22 cellular contexts compared by ENCODE assay signal in the genomic region with DNA sequence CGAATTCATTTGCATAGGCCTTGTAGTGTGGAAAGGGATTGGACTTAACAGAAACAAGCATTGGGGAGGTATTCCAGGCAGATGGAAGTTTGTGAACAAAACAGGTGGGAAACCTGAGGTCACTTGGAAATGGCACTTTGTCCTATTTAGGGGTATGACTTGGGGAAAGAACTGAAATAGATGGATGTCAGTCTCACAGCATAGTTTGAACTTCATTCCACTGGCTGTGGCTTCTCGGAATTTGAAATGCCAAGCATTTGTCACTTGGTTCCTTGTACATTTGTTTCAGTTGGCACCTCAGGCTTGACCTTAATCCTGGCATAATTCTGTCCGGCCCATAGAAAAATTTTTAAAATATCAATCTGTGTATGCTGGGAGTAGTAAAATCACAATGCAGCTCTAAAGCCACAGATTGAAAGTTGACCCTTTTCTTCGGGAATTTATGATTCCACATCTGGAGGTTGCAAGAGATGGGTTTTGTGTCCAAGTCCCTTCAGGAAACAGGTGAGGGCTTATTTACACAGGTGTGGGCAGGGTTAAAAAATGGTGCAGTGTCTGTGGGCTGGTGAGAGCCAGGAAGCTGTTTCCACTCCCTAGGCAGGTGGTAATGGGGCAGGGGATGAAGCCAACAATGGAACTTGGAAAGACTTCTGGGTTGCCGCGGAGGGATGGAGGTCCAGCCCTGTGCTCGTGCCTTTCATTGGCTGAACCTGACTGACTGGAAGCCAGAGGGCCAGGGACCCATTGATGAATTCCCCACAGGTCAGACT. TPM values are rescaled to one million over a fixed set of nuclear protein-coding genes. Genes with fewer than 3 reads are reported as not detected.
A peak's percentile ranks its signal among the peaks of the same experiment; 100 is the strongest.
DNase-seq lines count a peak whose midpoint lies in the region; TF ChIP-seq lines count a peak whose summit lies in the region.
"Had no signal": no experiment of that assay in that cellular context is flagged by ENCODE, and none has a peak within 500 bp of the region (broad histone marks: within the 10 kb centered on the region; RNA-seq: fewer than 3 reads in every experiment).

No MANE protein-coding gene starts in this region.

- DNase-seq in DMS53 (lab: John Stamatoyannopoulos, UW), result peak; percentile 54
- DNase-seq in DMS53 treated with DMSO at 0.1 percent for 48 hours (lab: John Stamatoyannopoulos, UW; ENCODE audit: unreplicated experiment), result no peak
- peak; percentile 27 for DNase-seq in COLO668 (lab: John Stamatoyannopoulos, UW; ENCODE audit: unreplicated experiment)
- peak; percentile 43 for DNase-seq in NCI-H748 treated with DMSO at 0.1 percent for 48 hours (lab: John Stamatoyannopoulos, UW)
- peak; percentile 4 for DNase-seq in osteoblast (ENCODE audit: insufficient read length, low spot score, missing footprints)
- no peak for DNase-seq in stomach
- DNase-seq in Peyer's patch, result no peak
- DNase-seq in activated CD4-positive, alpha-beta memory T cell treated with anti-CD3 and anti-CD28 coated beads, Interleukin-2, amount 10 ng/mL, durations not matched to agents 7 days and 5 days, result no peak
- DNase-seq: 8988T, DND-41, GM23248, H7, NCI-H1048, NCI-H187, NCI-H82, SK-N-SH, SW 1271 had no signal

- H3K36me3 Mint-ChIP-seq in activated CD4-positive, alpha-beta memory T cell treated with anti-CD3 and anti-CD28 coated beads, Interleukin-2, amount 10 ng/mL, durations not matched to agents 7 days and 5 days (ENCODE audit: low read depth), result no peaks in the 10 kb centered on the region
- H3K36me3 Mint-ChIP-seq: IgD-negative memory B cell had no signal

- H3K79me2 ChIP-seq in osteoblast (ENCODE audit: insufficient read depth, low read length), result no peaks in the 10 kb centered on the region

- H3K36me3 ChIP-seq in osteoblast (ENCODE audit: insufficient read depth, low read length) (no peaks in the 10 kb centered on the region), stomach (no peaks in the 10 kb centered on the region), Peyer's patch (no peaks in the 10 kb centered on the region)

- no peak for TF ChIP-seq EP300 in stomach (IDR thresholded peaks at IDR 0.05)

- 86 to 93% (median 91%) methylated on average over 7 of the region's 7 CpGs for WGBS in stomach, 5 donors

- H3K4me1 ChIP-seq in osteoblast (ENCODE audit: insufficient read depth, low read length), result peaks cover 21% of the 10 kb centered on the region
- H3K4me1 ChIP-seq in stomach, result peaks cover 9 to 25% (median 18%) of the 10 kb centered on the region in 4 donors
- H3K4me1 ChIP-seq in Peyer's patch, result peaks cover 0 to 13% (median 0%) of the 10 kb centered on the region in 4 donors

- H3K27ac ChIP-seq in osteoblast (ENCODE audit: low read depth, low read length) (no peak overlapping the region), stomach (no peak overlapping the region), Peyer's patch (no peak overlapping the region)
- H3K27ac ChIP-seq: GM23248, HL-60, KMS-11, RWPE1 had no signal

- H3K4me3 ChIP-seq in osteoblast (ENCODE audit: insufficient read depth, low read length) (no peak overlapping the region), stomach (no peak overlapping the region), Peyer's patch (no peak overlapping the region)
- H3K4me3 ChIP-seq: GM23248 had no signal

- no peaks in the 10 kb centered on the region for H3K9me3 ChIP-seq in osteoblast (ENCODE audit: low read depth, low read length)
- no peaks in the 10 kb centered on the region for H3K9me3 ChIP-seq in stomach
- no peaks in the 10 kb centered on the region for H3K9me3 ChIP-seq in Peyer's patch
- H3K9me3 ChIP-seq: SK-N-SH had no signal

- H3K9me3 Mint-ChIP-seq in activated CD4-positive, alpha-beta memory T cell treated with anti-CD3 and anti-CD28 coated beads, Interleukin-2, amount 10 ng/mL, durations not matched to agents 7 days and 5 days, result no peaks in the 10 kb centered on the region
- H3K9me3 Mint-ChIP-seq: T-helper 1 cell treated with Interleukin-12 subunit alpha and Interleukin-12 subunit beta and Interleukin-4 antibody, amounts not matched to agents 30 μg/mL and 1 μg/mL, for 36 hours had no signal

- H3K4me1 Mint-ChIP-seq in activated CD4-positive, alpha-beta memory T cell treated with anti-CD3 and anti-CD28 coated beads, Interleukin-2, amount 10 ng/mL, durations not matched to agents 7 days and 5 days, result no peaks in the 10 kb centered on the region

- TF ChIP-seq POLR2A in stomach (IDR thresholded peaks at IDR 0.05) (no peak), Peyer's patch (IDR thresholded peaks at IDR 0.05) (no peak)

- H3K27ac Mint-ChIP-seq in activated CD4-positive, alpha-beta memory T cell treated with anti-CD3 and anti-CD28 coated beads, Interleukin-2, amount 10 ng/mL, durations not matched to agents 7 days and 5 days, result no peak overlapping the region
- H3K27ac Mint-ChIP-seq: IgD-negative memory B cell; T-helper 1 cell treated with Interleukin-12 subunit alpha and Interleukin-12 subunit beta and Interleukin-4 antibody, amounts not matched to agents 30 μg/mL and 1 μg/mL, for 36 hours had no signal

- no peak for TF ChIP-seq CTCF in osteoblast (IDR thresholded peaks at IDR 0.05; ENCODE audit: extremely low read depth, low read depth, low read length)
- TF ChIP-seq CTCF in stomach (IDR thresholded peaks at IDR 0.05), result no peak
- TF ChIP-seq CTCF in Peyer's patch (IDR thresholded peaks at IDR 0.05), result no peak

- POLR2A ChIA-PET in activated CD4-positive, alpha-beta memory T cell treated with anti-CD3 and anti-CD28 coated beads, Interleukin-2, amount 10 ng/mL, durations not matched to agents 7 days and 5 days (lab: Charles Lee), result interaction anchor here (1.1 kb wide), 1 partner anchor 10 kb away, joined by 3 read pairs; no protein-coding TSS in a partner anchor

- no peak overlapping the region for H3K4me2 ChIP-seq in osteoblast (ENCODE audit: insufficient read depth, low read length)
- H3K4me2 ChIP-seq: KMS-11, SK-N-SH had no signal

- no peaks in the 10 kb centered on the region for H4K20me1 ChIP-seq in osteoblast (ENCODE audit: insufficient read depth, low read length)

- peaks cover 12% of the 10 kb centered on the region for H3K27me3 Mint-ChIP-seq in activated CD4-positive, alpha-beta memory T cell treated with anti-CD3 and anti-CD28 coated beads, Interleukin-2, amount 10 ng/mL, durations not matched to agents 7 days and 5 days

- peaks cover 22% of the 10 kb centered on the region for H3K27me3 ChIP-seq in osteoblast (ENCODE audit: insufficient read depth, low read length)
- no peaks in the 10 kb centered on the region for H3K27me3 ChIP-seq in stomach
- H3K27me3 ChIP-seq in Peyer's patch, result no peaks in the 10 kb centered on the region

- H2AFZ ChIP-seq in osteoblast (ENCODE audit: low read length), result no peak overlapping the region
- H2AFZ ChIP-seq: GM23248 had no signal

- H3K4me3 Mint-ChIP-seq in activated CD4-positive, alpha-beta memory T cell treated with anti-CD3 and anti-CD28 coated beads, Interleukin-2, amount 10 ng/mL, durations not matched to agents 7 days and 5 days, result no peak overlapping the region
- H3K4me3 Mint-ChIP-seq: IgD-negative memory B cell; T-helper 1 cell treated with Interleukin-12 subunit alpha and Interleukin-12 subunit beta and Interleukin-4 antibody, amounts not matched to agents 30 μg/mL and 1 μg/mL, for 36 hours had no signal

- CTCF ChIA-PET in activated CD4-positive, alpha-beta memory T cell treated with anti-CD3 and anti-CD28 coated beads, Interleukin-2, amount 10 ng/mL, durations not matched to agents 7 days and 5 days (lab: Charles Lee), result no interaction called here

- intact Hi-C loops in stomach (cut with DNase I; ENCODE audit: low total_unique reads), result no loop called here

RNA-seq across cellular contexts. Expression of a gene that starts 39.2 kb away (rescaled TPM):
- total RNA-seq in osteoblast (under 0.01 TPM in 2 replicates), stomach (100 to 1,000 TPM in 1 of 5 donors, 10 to 100 TPM in 1, 1 to 10 TPM in 2, not detected in 1; 3.5 to 243 (median 18.1) TPM), Peyer's patch (1 to 10 TPM in 3 of 4 donors, under 1 TPM in 1; 0.94 to 3.1 (median 1.9) TPM)
- 1 to 10 TPM in 2 of 3 donors, under 1 TPM in 1; 0.56 to 1.4 (median 1.3) TPM for polyA plus RNA-seq in stomach
- under 1 TPM in 1 of 2 experiments, not detected in 1; 0.05 TPM for total RNA-seq in activated CD4-positive, alpha-beta memory T cell treated with anti-CD3 and anti-CD28 coated beads, Interleukin-2, amount 10 ng/mL, durations not matched to agents 7 days and 5 days
- total RNA-seq: GM23248 had no signal
- polyA plus RNA-seq: IgD-negative memory B cell, SK-N-SH had no signal

Comparison
In these comparisons a context has a peak if more than half of its experiments do, and no peak if none do; other contexts are left out.
1. DNase-seq: peak in DMS53 (single experiment), COLO668 (single experiment), NCI-H748 treated with DMSO at 0.1 percent for 48 hours (single experiment) and osteoblast (single experiment); none in DMS53 treated with DMSO at 0.1 percent for 48 hours (single experiment), stomach (single experiment), Peyer's patch (0 of 3) and activated CD4-positive, alpha-beta memory T cell treated with anti-CD3 and anti-CD28 coated beads, Interleukin-2, amount 10 ng/mL, durations not matched to agents 7 days and 5 days (single experiment).